ENCODE assay signal across 9 cellular contexts in genomic region chr5:131514316-131515275, GRCh38.
A peak's percentile ranks its signal among the peaks of the same experiment; 100 is the strongest.
DNase-seq lines count a peak whose midpoint lies in the region; ATAC-seq and TF ChIP-seq lines count a peak whose summit lies in the region.
"Had no signal": no experiment of that assay in that cellular context is flagged by ENCODE, and none has a peak within 500 bp of the region (broad histone marks: within the 10 kb centered on the region; RNA-seq: fewer than 3 reads in every experiment).

No MANE protein-coding gene starts in this region.

- H3K9me3 ChIP-seq in suprapubic skin = no peaks in the 10 kb centered on the region

- no peak for DNase-seq in activated T-cell treated with anti-CD3 and anti-CD28 coated beads, Interleukin-2, amount 50 U/mL, for 4 hours
- DNase-seq in activated T-cell treated with anti-CD3 and anti-CD28 coated beads, Interleukin-2, amount 50 U/mL, for 1 hour = no peak
- DNase-seq in M059J (ENCODE audit: low read depth) (peak; percentile 41), suprapubic skin (ENCODE audit: low spot score in 2 of 2) (no peak), amygdala (lab: John Stamatoyannopoulos, UW) (no peak)
- no peak for DNase-seq in stimulated activated naive CD8-positive, alpha-beta T cell treated with anti-CD3 and anti-CD28 coated beads, Interleukin-15, Interleukin-2, amounts not matched to agents 100 U/mL and 50 U/mL, for 24 hours
- DNase-seq in stimulated activated CD4-positive, alpha-beta T cell treated with anti-CD3 and anti-CD28 coated beads, Interleukin-2, amount 100 ng/mL, for 48 hours = no peak
- DNase-seq: NCI-H187 had no signal

- no peaks in the 10 kb centered on the region for H3K27me3 Mint-ChIP-seq in activated T-cell treated with anti-CD3 and anti-CD28 coated beads, Interleukin-2, amount 50 U/mL, for 4 hours (ENCODE audit: low read depth)

- no peak for TF ChIP-seq EP300 in suprapubic skin (IDR thresholded peaks at IDR 0.05)

- no peaks in the 10 kb centered on the region for H3K27me3 ChIP-seq in suprapubic skin

- peak overlapping the region; percentile 21 for H3K27ac ChIP-seq in cingulate gyrus (ENCODE audit: low read depth, low read length)
- H3K27ac ChIP-seq in suprapubic skin = no peak overlapping the region

- H3K4me3 Mint-ChIP-seq in activated T-cell treated with anti-CD3 and anti-CD28 coated beads, Interleukin-2, amount 50 U/mL, for 4 hours = peak overlapping the region; percentile 77

- TF ChIP-seq POLR2A in suprapubic skin (IDR thresholded peaks at IDR 0.05) = no peak

- peak; percentile 61 to 75 for ATAC-seq in activated T-cell treated with anti-CD3 and anti-CD28 coated beads, Interleukin-2, amount 50 U/mL, for 4 hours
- ATAC-seq in stimulated activated naive CD8-positive, alpha-beta T cell treated with anti-CD3 and anti-CD28 coated beads, Interleukin-15, Interleukin-2, amounts not matched to agents 100 U/mL and 50 U/mL, for 24 hours = peak; percentile 81

- TF ChIP-seq CTCF in suprapubic skin (IDR thresholded peaks at IDR 0.05) = no peak

- H3K4me1 Mint-ChIP-seq in activated T-cell treated with anti-CD3 and anti-CD28 coated beads, Interleukin-2, amount 50 U/mL, for 4 hours (ENCODE audit: low read depth) = peaks cover 57% of the 10 kb centered on the region

- WGBS in suprapubic skin = 77% methylated on average over 6 of the region's 6 CpGs

- no peak overlapping the region for H3K4me3 ChIP-seq in suprapubic skin

- peaks cover 25% of the 10 kb centered on the region for H3K36me3 Mint-ChIP-seq in activated T-cell treated with anti-CD3 and anti-CD28 coated beads, Interleukin-2, amount 50 U/mL, for 4 hours (ENCODE audit: insufficient read depth)

- no peaks in the 10 kb centered on the region for H3K9me3 Mint-ChIP-seq in activated T-cell treated with anti-CD3 and anti-CD28 coated beads, Interleukin-2, amount 50 U/mL, for 4 hours

- no peaks in the 10 kb centered on the region for H3K4me1 ChIP-seq in suprapubic skin

- H3K36me3 ChIP-seq in suprapubic skin = peaks cover 16% of the 10 kb centered on the region
